Comparison of ENCODE assay signal across 8 cellular contexts in the genomic region with DNA sequence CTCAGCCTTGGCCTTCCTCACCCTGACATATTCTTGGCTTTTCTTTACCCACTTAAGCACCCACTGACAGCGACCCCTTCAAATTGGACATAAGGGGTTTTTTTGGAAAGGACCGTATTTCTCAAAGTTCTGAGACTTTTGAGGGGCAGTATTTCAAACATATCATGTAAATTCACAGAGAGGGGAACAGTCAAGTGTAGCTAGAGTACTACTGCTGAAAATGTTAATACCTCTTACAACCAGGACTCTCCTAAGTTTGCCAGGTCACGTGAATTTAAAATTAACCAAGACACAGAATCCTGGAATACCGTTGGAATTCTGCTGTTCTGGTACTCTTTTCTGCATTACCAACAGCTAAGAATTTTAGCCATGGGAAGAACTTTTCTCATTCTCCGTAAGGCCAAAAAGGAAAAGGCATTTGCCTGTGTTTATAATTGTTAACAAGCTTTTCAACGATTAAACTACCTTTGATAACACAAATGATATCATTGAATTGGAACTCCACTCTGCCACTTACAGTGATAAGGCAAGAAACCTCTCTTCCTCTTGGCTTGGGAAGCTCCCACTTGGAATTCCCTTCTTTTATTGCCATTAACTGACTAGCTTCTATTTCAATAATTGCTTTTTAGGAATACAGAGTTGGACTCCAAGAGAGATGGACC. TPM values are rescaled to one million over a fixed set of nuclear protein-coding genes. Genes with fewer than 3 reads are reported as not detected.
DNase-seq lines count a peak whose midpoint lies in the region; ATAC-seq, FAIRE-seq and TF ChIP-seq lines count a peak whose summit lies in the region.

No MANE protein-coding gene starts in this region.

- no TSS peak for BruUV-seq in K562 (replicated peaks; lab: Mats Ljungman, UMichigan)

- TF ChIP-seq CTCF in K562 (IDR thresholded peaks at IDR 0.05 in 2 of 3, conservative IDR thresholded peaks at IDR 0.05 in 1 of 3; ENCODE audit: insufficient read depth in 2 of 3, low read depth in 1 of 3, low read length in 3 of 3) = no peak

- H3K27ac Mint-ChIP-seq in memory B cell = peak overlapping the region; percentile 97

- in situ Hi-C loops in HAP-1 (cut with MboI; ENCODE audit: low sequenced_read_pairs) = no loop called here
- in situ Hi-C loops in K562 (cut with MboI) = no loop called here

- H3K4me1 ChIP-seq in HAP-1 (peaks cover 16% of the 10 kb centered on the region), K562 (replicated peaks in 1 of 2; ENCODE audit: control insufficient read depth in 2 of 2, insufficient read depth in 2 of 2, low read length in 2 of 2) (peaks cover 3 to 12% of the 10 kb centered on the region in 2 experiments; a peak in 3 of 5 replicates)

- H3K4me2 ChIP-seq in K562 (ENCODE audit: insufficient read depth, low read length) = peak overlapping the region; percentile 88

- H4K20me1 ChIP-seq in K562 (replicated peaks; ENCODE audit: control insufficient read depth, insufficient read depth, low read length) = no peaks in the 10 kb centered on the region

- TF ChIP-seq RAD21 in K562 (CRISPR knock-in tag; conservative IDR thresholded peaks at IDR 0.05 in 1 of 2, IDR thresholded peaks at IDR 0.05 in 1 of 2) = no peak

- intact Hi-C loops in K562 (cut with micrococcal nuclease) = loop anchor here (5.0 kb wide), 1 partner anchor 50 kb away; no protein-coding TSS in a partner anchor

- H3K79me2 ChIP-seq in K562 (ENCODE audit: control insufficient read depth, insufficient read depth, low read length) = peaks cover 20% of the 10 kb centered on the region

- no peaks in the 10 kb centered on the region for H3K27me3 Mint-ChIP-seq in memory B cell

- ATAC-seq in K562 (no peak), memory B cell (ENCODE audit: low read depth) (no peak)
- ATAC-seq in activated CD4-positive, CD25-positive, alpha-beta regulatory T cell treated with anti-CD3 and anti-CD28 coated beads, Interleukin-2, amount 50 U/mL, for 24 hours = no peak

- DNase-seq in A172 (ENCODE audit: low spot score) (peak; percentile 49), HAP-1 (ENCODE audit: low spot score in 2 of 2) (no peak), K562 (ENCODE audit: extremely low read depth in 1 of 4, low spot score in 3 of 4) (no peak), memory B cell (ENCODE audit: low spot score in 2 of 2) (no peak), NCI-H82 treated with DMSO at 0.1 percent for 48 hours (lab: John Stamatoyannopoulos, UW; ENCODE audit: unreplicated experiment) (no peak), COR-L47 (lab: John Stamatoyannopoulos, UW) (no peak), middle frontal gyrus (ENCODE audit: extremely low spot score, low spot score) (no peak)

- TF ChIP-seq EP300 in K562 (IDR thresholded peaks at IDR 0.05; ENCODE audit: low read length) = no peak

- no peaks in the 10 kb centered on the region for H3K9me3 ChIP-seq in HAP-1
- no peaks in the 10 kb centered on the region for H3K9me3 ChIP-seq in K562 (replicated peaks; ENCODE audit: control insufficient read depth, insufficient read depth, low read depth, low read length)

- no peaks in the 10 kb centered on the region for H3K27me3 ChIP-seq in HAP-1 (ENCODE audit: low read depth)
- H3K27me3 ChIP-seq in K562 (ENCODE audit: control insufficient read depth in 2 of 2, insufficient read depth in 2 of 2, low read length in 2 of 2) = no peaks in the 10 kb centered on the region

- no peak for FAIRE-seq in K562 (lab: Jason Lieb, UNC)

- TF ChIP-seq POLR2A in K562 (conservative IDR thresholded peaks at IDR 0.05) = no peak

- CTCF ChIA-PET in K562 (lab: Yijun Ruan, JAX; ENCODE audit: low intra/inter-chr PET ratio) = no interaction called here

- peak overlapping the region; percentile 95 for H2AFZ ChIP-seq in K562 (ENCODE audit: low read depth, low read length)

- no peaks in the 10 kb centered on the region for H3K9me3 Mint-ChIP-seq in memory B cell

- H3K9me1 ChIP-seq in K562 (ENCODE audit: control insufficient read depth, insufficient read depth, low read length) = no peaks in the 10 kb centered on the region

- H3K4me1 Mint-ChIP-seq in memory B cell = peaks cover 15% of the 10 kb centered on the region

- peaks cover 18% of the 10 kb centered on the region for H3K36me3 Mint-ChIP-seq in memory B cell

- no peaks in the 10 kb centered on the region for H3K36me3 ChIP-seq in HAP-1 (replicated peaks)
- peaks cover 15% of the 10 kb centered on the region; the same call in 2 of the 3 replicates for H3K36me3 ChIP-seq in K562 (ENCODE audit: control insufficient read depth, insufficient read depth, low read length)

- peak overlapping the region; percentile 98 for H3K4me3 Mint-ChIP-seq in memory B cell

- H3K4me3 ChIP-seq in HAP-1 (peak overlapping the region; percentile 64), K562 (peak overlapping the region; percentile 72)

- peak overlapping the region; percentile 99 for H3K27ac ChIP-seq in K562 (ENCODE audit: extremely low read depth, low read depth, low read length)

- WGBS in K562 (ENCODE audit: insufficient coverage, low coverage, missing lambda C conversion rate) = 7% methylated on average over 5 of the region's 6 CpGs

- POLR2A ChIA-PET in K562 (lab: Yijun Ruan, JAX) = interaction anchor here (0.7 to 2.5 kb wide), 8 partner anchors 9 to 66 kb away, joined by 3 to 8 read pairs (median 4); no protein-coding TSS in a partner anchor

- H3K9ac ChIP-seq in K562 (ENCODE audit: insufficient read depth in 1 of 2, low read depth in 2 of 2, low read length in 2 of 2) = peak overlapping the region; percentile 93 to 98

TF ChIP-seq in K562, 482 proteins besides CTCF, POLR2A, EP300 and RAD21 (continues in another document):
- TF ChIP-seq MECOM (CRISPR knock-in tag; IDR thresholded peaks at IDR 0.05) (no peak), NR4A1 (CRISPR knock-in tag; IDR thresholded peaks at IDR 0.05) (no peak), NR4A1 (tag; IDR thresholded peaks at IDR 0.05) (0 out of 2 replicates have a peak, but pooled peaks have one; percentile 28), SMARCA5 (IDR thresholded peaks at IDR 0.05) (no peak), ZNF197 (CRISPR knock-in tag; IDR thresholded peaks at IDR 0.05; ENCODE audit: low read depth) (no peak), RBM39 (optimal IDR thresholded peaks at IDR 0.05; ENCODE audit: low read depth, low read length) (no peak), CXXC5 (CRISPR knock-in tag; IDR thresholded peaks at IDR 0.05) (no peak), NR2F6 (CRISPR knock-in tag; IDR thresholded peaks at IDR 0.05) (no peak)
- TF ChIP-seq, protein P1, sequence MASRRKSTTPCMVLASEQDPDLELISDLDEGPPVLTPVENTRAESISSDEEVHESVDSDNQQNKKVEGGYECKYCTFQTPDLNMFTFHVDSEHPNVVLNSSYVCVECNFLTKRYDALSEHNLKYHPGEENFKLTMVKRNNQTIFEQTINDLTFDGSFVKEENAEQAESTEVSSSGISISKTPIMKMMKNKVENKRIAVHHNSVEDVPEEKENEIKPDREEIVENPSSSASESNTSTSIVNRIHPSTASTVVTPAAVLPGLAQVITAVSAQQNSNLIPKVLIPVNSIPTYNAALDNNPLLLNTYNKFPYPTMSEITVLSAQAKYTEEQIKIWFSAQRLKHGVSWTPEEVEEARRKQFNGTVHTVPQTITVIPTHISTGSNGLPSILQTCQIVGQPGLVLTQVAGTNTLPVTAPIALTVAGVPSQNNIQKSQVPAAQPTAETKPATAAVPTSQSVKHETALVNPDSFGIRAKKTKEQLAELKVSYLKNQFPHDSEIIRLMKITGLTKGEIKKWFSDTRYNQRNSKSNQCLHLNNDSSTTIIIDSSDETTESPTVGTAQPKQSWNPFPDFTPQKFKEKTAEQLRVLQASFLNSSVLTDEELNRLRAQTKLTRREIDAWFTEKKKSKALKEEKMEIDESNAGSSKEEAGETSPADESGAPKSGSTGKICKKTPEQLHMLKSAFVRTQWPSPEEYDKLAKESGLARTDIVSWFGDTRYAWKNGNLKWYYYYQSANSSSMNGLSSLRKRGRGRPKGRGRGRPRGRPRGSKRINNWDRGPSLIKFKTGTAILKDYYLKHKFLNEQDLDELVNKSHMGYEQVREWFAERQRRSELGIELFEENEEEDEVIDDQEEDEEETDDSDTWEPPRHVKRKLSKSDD (conservative IDR thresholded peaks at IDR 0.05; ENCODE audit: low read length) = no peak
- TF ChIP-seq, protein P2, sequence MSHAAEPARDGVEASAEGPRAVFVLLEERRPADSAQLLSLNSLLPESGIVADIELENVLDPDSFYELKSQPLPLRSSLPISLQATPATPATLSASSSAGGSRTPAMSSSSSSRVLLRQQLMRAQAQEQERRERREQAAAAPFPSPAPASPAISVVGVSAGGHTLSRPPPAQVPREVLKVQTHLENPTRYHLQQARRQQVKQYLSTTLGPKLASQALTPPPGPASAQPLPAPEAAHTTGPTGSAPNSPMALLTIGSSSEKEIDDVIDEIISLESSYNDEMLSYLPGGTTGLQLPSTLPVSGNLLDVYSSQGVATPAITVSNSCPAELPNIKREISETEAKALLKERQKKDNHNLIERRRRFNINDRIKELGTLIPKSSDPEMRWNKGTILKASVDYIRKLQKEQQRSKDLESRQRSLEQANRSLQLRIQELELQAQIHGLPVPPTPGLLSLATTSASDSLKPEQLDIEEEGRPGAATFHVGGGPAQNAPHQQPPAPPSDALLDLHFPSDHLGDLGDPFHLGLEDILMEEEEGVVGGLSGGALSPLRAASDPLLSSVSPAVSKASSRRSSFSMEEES (CRISPR knock-in tag; IDR thresholded peaks at IDR 0.05) = peak; percentile 35; the same call in 1 of the 2 replicates

RNA-seq across cellular contexts. Expression of a gene that starts 0.6 kb away (rescaled TPM):
- total RNA-seq in A172 (2014; rRNA removed; shearing (Covaris generic)) = 65.1 and 82.9 TPM in 2 replicates
- 23.8 and 50.0 TPM in 2 replicates for total RNA-seq in K562 (2011; cell fraction: chromatin; rRNA removed; ENCODE audit: low replicate concordance)
- total RNA-seq in K562 (2011; cell fraction: nucleolus; rRNA removed) = 12.1 and 12.3 TPM in 2 replicates
- 17.7 and 23.6 TPM in 2 replicates for total RNA-seq in K562 (2011; cell fraction: nucleoplasm; rRNA removed)
- total RNA-seq in K562 (2014; rRNA removed) = 8.1 and 9.4 TPM in 2 replicates
- total RNA-seq in K562 (2014; rRNA removed; fragmentation: Illumina TruSeq; extraction: Trizol) = 18.2 and 21.6 TPM in 2 replicates
- total RNA-seq in K562 (2015; rRNA removed; fragmentation: Illumina TruSeq; extraction: Trizol) = 20.0 and 23.4 TPM in 2 replicates
- 13.8 TPM in 2 replicates for total RNA-seq in K562 (2021)
- polyA plus RNA-seq in K562 (2011; rRNA removed) = 15.6 and 25.6 TPM in 2 replicates
- 5.0 and 10.7 TPM in 2 replicates for polyA plus RNA-seq in K562 (2011; cell fraction: cytosol; rRNA removed)
- 6.8 and 8.0 TPM in 2 replicates for polyA plus RNA-seq in K562 (2011; cell fraction: nucleus; rRNA removed)
- 12.7 and 21.1 TPM in 2 replicates for polyA plus RNA-seq in K562 (2012)
- polyA plus RNA-seq in K562 (2014; fragmentation: Illumina TruSeq; extraction: Trizol) = 12.2 and 13.1 TPM in 2 replicates
- polyA plus RNA-seq in K562 (2014; fragmentation: Nextera tagmentation; extraction: Ambion mirVana) = 1 to 10 TPM; 7.9 to 9.2 TPM
- polyA plus RNA-seq in K562 (2014; rRNA removed) = 9.5 and 9.9 TPM in 2 replicates
- 45.0 and 45.3 TPM in 2 replicates for polyA minus RNA-seq in K562 (2011; rRNA and poly(A)+ RNA removed)
- polyA minus RNA-seq in K562 (2011; cell fraction: cytosol; rRNA and poly(A)+ RNA removed) = 10.6 and 12.1 TPM in 2 replicates
- polyA minus RNA-seq in K562 (2011; cell fraction: nucleus; rRNA and poly(A)+ RNA removed) = 36.9 and 43.8 TPM in 2 replicates
